In the genomic region with DNA sequence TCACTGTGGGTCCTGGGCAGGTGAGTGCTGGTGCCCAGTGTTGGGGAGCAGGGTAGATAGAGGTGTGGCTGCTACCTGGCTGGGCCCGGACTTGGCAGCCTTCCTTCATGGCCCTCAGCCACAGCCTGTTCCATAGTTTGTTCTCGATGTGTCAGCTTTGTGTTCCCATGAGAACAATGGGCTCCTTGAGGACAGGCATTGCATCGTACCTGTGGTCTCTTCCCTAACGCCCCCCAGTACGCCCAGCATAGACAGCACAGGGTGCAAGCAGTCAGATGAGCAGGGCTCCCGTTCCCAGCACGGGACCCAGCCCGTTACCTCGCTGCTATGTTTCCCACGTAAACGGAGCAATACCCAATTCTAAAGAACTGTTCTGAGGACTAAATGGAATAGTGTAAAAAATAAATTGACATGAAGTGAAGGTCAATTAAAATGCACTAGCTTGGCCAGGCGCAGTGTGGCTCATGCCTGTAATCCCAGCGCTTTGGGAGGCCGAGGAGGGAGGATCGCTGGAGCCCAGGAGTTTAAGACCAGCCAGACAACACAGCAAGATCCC, we compare ENCODE assay signal across 8 cellular contexts. TPM values are rescaled to one million over a fixed set of nuclear protein-coding genes. Genes with fewer than 3 reads are reported as not detected.
A peak's percentile ranks its signal among the peaks of the same experiment; 100 is the strongest.
DNase-seq lines count a peak whose midpoint lies in the region; ATAC-seq, FAIRE-seq and TF ChIP-seq lines count a peak whose summit lies in the region.

No MANE protein-coding gene starts in this region.

- CTCF ChIA-PET in AG04450 (lab: Charles Lee) = interaction anchor here (0.7 to 2.6 kb wide), 2 partner anchors 11 to 47 kb away, joined by 3 to 12 read pairs; no protein-coding TSS in a partner anchor

- H3K4me1 Mint-ChIP-seq in naive thymus-derived CD8-positive, alpha-beta T cell = peaks cover 22 to 46% (median 39%) of the 10 kb centered on the region in 4 donors

- peak overlapping the region; percentile 78 for H3K4me2 ChIP-seq in KMS-11

- H3K79me2 ChIP-seq in KMS-11 (ENCODE audit: insufficient read depth, low read depth) = peaks cover 41% of the 10 kb centered on the region

- H3K4me1 ChIP-seq in KMS-11 (ENCODE audit: low read depth, poor library complexity, severe bottlenecking) (peaks cover 23% of the 10 kb centered on the region), duodenal mucosa (ENCODE audit: control insufficient read depth in 1 of 2, insufficient read depth in 2 of 2, low read length in 2 of 2) (peaks cover 23 to 30% of the 10 kb centered on the region in 2 donors)

- H2AFZ ChIP-seq in KMS-11 (ENCODE audit: low read depth) = peak overlapping the region; percentile 87

- peaks cover 12% of the 10 kb centered on the region; the same call in 1 of the 2 replicates for H4K20me1 ChIP-seq in KMS-11 (ENCODE audit: insufficient read depth)

- no peak for FAIRE-seq in HTR-8/SVneo (lab: Jason Lieb, UNC)

- H3K27ac ChIP-seq in AG04450 (ENCODE audit: low read depth, low read length) (no peak overlapping the region), KMS-11 (peak overlapping the region; percentile 34; the same call in 1 of the 2 replicates), duodenal mucosa (ENCODE audit: low read depth, low read length) (no peak overlapping the region)

- peaks cover 3% of the 10 kb centered on the region; the same call in 1 of the 2 replicates for H3K9me3 ChIP-seq in AG04450 (ENCODE audit: control insufficient read depth, insufficient read depth, low read length)
- H3K9me3 ChIP-seq in duodenal mucosa (ENCODE audit: control insufficient read depth in 1 of 2, low read length in 2 of 2) = no peaks in the 10 kb centered on the region

- H3K4me3 ChIP-seq in AG04450 (ENCODE audit: low read depth, low read length) = peak overlapping the region; percentile 96
- H3K4me3 ChIP-seq in KMS-11 (IDR thresholded peaks at IDR 0.05; ENCODE audit: insufficient read depth, low read depth, low read length) = no peak overlapping the region
- H3K4me3 ChIP-seq in duodenal mucosa (ENCODE audit: low read depth in 1 of 2, low read length in 2 of 2) = peak overlapping the region; percentile 93 to 94

- no peak for TF ChIP-seq CTCF in AG04450 (IDR thresholded peaks at IDR 0.05; ENCODE audit: low read depth, low read length)
- no peak for TF ChIP-seq CTCF in KMS-11 (conservative IDR thresholded peaks at IDR 0.05; ENCODE audit: low read depth, low read length)

- no peaks in the 10 kb centered on the region for H3K36me3 ChIP-seq in KMS-11 (ENCODE audit: insufficient read depth)
- peaks cover 0 to 7% of the 10 kb centered on the region in 2 donors for H3K36me3 ChIP-seq in duodenal mucosa (ENCODE audit: control insufficient read depth in 1 of 2, insufficient read depth in 2 of 2, low read length in 2 of 2)

- H3K36me3 Mint-ChIP-seq in naive thymus-derived CD8-positive, alpha-beta T cell = peaks cover 0 to 3% (median 0%) of the 10 kb centered on the region in 3 donors

- H3K27me3 ChIP-seq in AG04450 (ENCODE audit: control insufficient read depth, insufficient read depth, low read length) = peaks cover 13% of the 10 kb centered on the region
- peaks cover 11% of the 10 kb centered on the region; the same call in 1 of the 2 replicates for H3K27me3 ChIP-seq in KMS-11 (ENCODE audit: insufficient read depth, low read depth)
- H3K27me3 ChIP-seq in duodenal mucosa (ENCODE audit: control insufficient read depth in 1 of 2, insufficient read depth in 2 of 2, low read length in 2 of 2) = peaks cover under 1 to 3% of the 10 kb centered on the region in 2 donors

- H3K9ac ChIP-seq in KMS-11 (peak overlapping the region; percentile 76), duodenal mucosa (ENCODE audit: low read depth in 1 of 2, low read length in 2 of 2) (peak overlapping the region; percentile 72 to 74)

- no peaks in the 10 kb centered on the region for H3K27me3 Mint-ChIP-seq in naive thymus-derived CD8-positive, alpha-beta T cell

- peak overlapping the region; percentile 82 to 93 (median 88) for H3K4me3 Mint-ChIP-seq in naive thymus-derived CD8-positive, alpha-beta T cell

- H3K9me3 Mint-ChIP-seq in naive thymus-derived CD8-positive, alpha-beta T cell = no peaks in the 10 kb centered on the region

- DNase-seq in AG04450 (ENCODE audit: low read depth, low spot score) = no peak
- peak in 1 of 10 donors; percentile 62 for DNase-seq in naive thymus-derived CD8-positive, alpha-beta T cell
- no peak for DNase-seq in T-helper 9 cell
- DNase-seq in HTR-8/SVneo (ENCODE audit: insufficient read length, low spot score) = no peak
- DNase-seq in stimulated activated CD4-positive, alpha-beta T cell treated with anti-CD3 and anti-CD28 coated beads, Interleukin-2, amount 100 ng/mL, for 48 hours = no peak
- DNase-seq in NCI-H748 treated with DMSO at 0.1 percent for 48 hours (lab: John Stamatoyannopoulos, UW) = no peak

- no peak for ATAC-seq in naive thymus-derived CD8-positive, alpha-beta T cell

- peak overlapping the region; percentile 81 to 93 (median 86) for H3K27ac Mint-ChIP-seq in naive thymus-derived CD8-positive, alpha-beta T cell

- POLR2A ChIA-PET in AG04450 (lab: Yijun Ruan, JAX) = interaction anchor here (1.4 kb wide), 1 partner anchor 65 kb away, joined by 4 read pairs; the partner anchor contains the start of gene PTTG1IP
- POLR2A ChIA-PET in naive thymus-derived CD8-positive, alpha-beta T cell (lab: Charles Lee) = interaction anchor here (0.7 to 4.3 kb wide), 10 partner anchors 8 to 544 kb away, joined by 3 to 22 read pairs (median 6); partner anchors contain the start of genes ADARB1, PTTG1IP and UBE2G2

RNA-seq across cellular contexts. Expression of gene SLX9, which starts 0.8 kb away (rescaled TPM):
- polyA plus RNA-seq in AG04450 (2011; rRNA removed) = 11.4 and 11.9 TPM in 2 replicates
- 7.7 and 8.6 TPM in 2 replicates for polyA minus RNA-seq in AG04450 (2011; rRNA and poly(A)+ RNA removed)
- 10 to 100 TPM; 23.5 to 27.9 TPM for total RNA-seq in naive thymus-derived CD8-positive, alpha-beta T cell
- polyA plus RNA-seq in naive thymus-derived CD8-positive, alpha-beta T cell = 10 to 100 TPM; 11.7 to 13.5 (median 12.1) TPM

RNA-seq across cellular contexts. Expression of gene ITGB2, which starts 18.4 kb away (rescaled TPM):
- polyA plus RNA-seq in AG04450 (2011; rRNA removed) = 0.04 TPM in 1 of 2 replicates, not detected in the other
- not detected in 2 replicates for polyA minus RNA-seq in AG04450 (2011; rRNA and poly(A)+ RNA removed)
- total RNA-seq in naive thymus-derived CD8-positive, alpha-beta T cell = 100 to 1,000 TPM; 177 to 180 TPM
- 100 to 1,000 TPM; 423 to 549 (median 524) TPM for polyA plus RNA-seq in naive thymus-derived CD8-positive, alpha-beta T cell

Comparison
In these comparisons a context has a peak if more than half of its experiments do, and no peak if none do; other contexts are left out.
1. RNA of gene ITGB2, which starts 18.4 kb away (polyA plus RNA-seq): 423 to 549 TPM in naive thymus-derived CD8-positive, alpha-beta T cell; 0.04 TPM in AG04450; every median in the first group is over 100 times any median in the second.